In genomic region chr13:59094149-59094548, GRCh38 we compare ENCODE assay signal across 16 cellular contexts.
"Had no signal": no experiment of that assay in that cellular context is flagged by ENCODE, and none has a peak within 500 bp of the region (broad histone marks: within the 10 kb centered on the region; RNA-seq: fewer than 3 reads in every experiment).

No MANE protein-coding gene starts in this region.

- H3K9me3 Mint-ChIP-seq: activated CD4-positive, alpha-beta memory T cell treated with anti-CD3 and anti-CD28 coated beads for 36 hours had no signal

- H3K4me2 ChIP-seq: hepatocyte, neural progenitor cell, smooth muscle cell had no signal

- H3K9ac ChIP-seq: neural progenitor cell had no signal

- H3K27me3 Mint-ChIP-seq: activated CD4-positive, alpha-beta memory T cell treated with anti-CD3 and anti-CD28 coated beads for 36 hours; activated CD4-positive, alpha-beta T cell treated with anti-CD3 and anti-CD28 coated beads for 36 hours; activated T-cell treated with anti-CD3 and anti-CD28 coated beads, Interleukin-2, amount 50 U/mL, for 24 hours; naive B cell had no signal

- H3K4me3 Mint-ChIP-seq: activated CD4-positive, alpha-beta memory T cell treated with anti-CD3 and anti-CD28 coated beads for 36 hours; activated CD4-positive, alpha-beta T cell treated with anti-CD3 and anti-CD28 coated beads for 36 hours; activated T-cell treated with anti-CD3 and anti-CD28 coated beads, Interleukin-2, amount 50 U/mL, for 24 hours; naive B cell; neural progenitor cell had no signal

- H3K4me3 ChIP-seq: hepatocyte, neural progenitor cell, ovary, right lobe of liver, smooth muscle cell, transverse colon had no signal

- ATAC-seq: activated CD4-positive, alpha-beta T cell treated with anti-CD3 and anti-CD28 coated beads for 36 hours; esophagus mucosa; left lobe of liver; right lobe of liver; stimulated activated naive CD8-positive, alpha-beta T cell treated with anti-CD3 and anti-CD28 coated beads, Interleukin-15, Interleukin-2, amounts not matched to agents 100 U/mL and 50 U/mL, for 24 hours had no signal

- H2AFZ ChIP-seq: hepatocyte, neural progenitor cell had no signal

- H3K27ac ChIP-seq: hepatocyte, neural progenitor cell, ovary, right lobe of liver, transverse colon had no signal

- H3K27me3 ChIP-seq: hepatocyte, neural progenitor cell, ovary, right lobe of liver, transverse colon had no signal

- H3K4me1 Mint-ChIP-seq: activated CD4-positive, alpha-beta T cell treated with anti-CD3 and anti-CD28 coated beads for 36 hours; naive B cell had no signal

- H3K36me3 Mint-ChIP-seq: activated CD4-positive, alpha-beta memory T cell treated with anti-CD3 and anti-CD28 coated beads for 36 hours; naive B cell; neural progenitor cell had no signal

- H3K79me2 ChIP-seq: hepatocyte had no signal

- H3K27ac Mint-ChIP-seq: activated CD4-positive, alpha-beta memory T cell treated with anti-CD3 and anti-CD28 coated beads for 36 hours; activated CD4-positive, alpha-beta T cell treated with anti-CD3 and anti-CD28 coated beads for 36 hours; activated T-cell treated with anti-CD3 and anti-CD28 coated beads, Interleukin-2, amount 50 U/mL, for 24 hours; naive B cell; neural progenitor cell had no signal

- H3K36me3 ChIP-seq: neural progenitor cell, ovary, right lobe of liver, transverse colon had no signal

- H3K9me3 ChIP-seq: ovary, right lobe of liver, transverse colon had no signal

- DNase-seq: activated CD4-positive, alpha-beta memory T cell treated with anti-CD3 and anti-CD28 coated beads for 36 hours; activated CD4-positive, alpha-beta T cell treated with anti-CD3 and anti-CD28 coated beads for 36 hours; activated effector memory CD4-positive, alpha-beta T cell treated with Interleukin-2 at 50 U/mL for 16 hours; activated naive CD4-positive, alpha-beta T cell treated with anti-CD3 and anti-CD28 coated beads, Interleukin-2, amount 50 U/mL, for 16 hours; activated T-cell treated with anti-CD3 and anti-CD28 coated beads, Interleukin-2, amount 50 U/mL, for 24 hours; caudate nucleus; naive B cell; ovary; right lobe of liver; stimulated activated naive CD8-positive, alpha-beta T cell treated with anti-CD3 and anti-CD28 coated beads, Interleukin-15, Interleukin-2, amounts not matched to agents 100 U/mL and 50 U/mL, for 24 hours; transverse colon had no signal

- H3K4me1 ChIP-seq: right lobe of liver, transverse colon had no signal
